8 cellular contexts compared by ENCODE assay signal in genomic region chr11:64339754-64340408, GRCh38. TPM values are rescaled to one million over a fixed set of nuclear protein-coding genes. Genes with fewer than 3 reads are reported as not detected.
DNase-seq lines count a peak whose midpoint lies in the region; ATAC-seq, FAIRE-seq and TF ChIP-seq lines count a peak whose summit lies in the region.

A gene with protein sequence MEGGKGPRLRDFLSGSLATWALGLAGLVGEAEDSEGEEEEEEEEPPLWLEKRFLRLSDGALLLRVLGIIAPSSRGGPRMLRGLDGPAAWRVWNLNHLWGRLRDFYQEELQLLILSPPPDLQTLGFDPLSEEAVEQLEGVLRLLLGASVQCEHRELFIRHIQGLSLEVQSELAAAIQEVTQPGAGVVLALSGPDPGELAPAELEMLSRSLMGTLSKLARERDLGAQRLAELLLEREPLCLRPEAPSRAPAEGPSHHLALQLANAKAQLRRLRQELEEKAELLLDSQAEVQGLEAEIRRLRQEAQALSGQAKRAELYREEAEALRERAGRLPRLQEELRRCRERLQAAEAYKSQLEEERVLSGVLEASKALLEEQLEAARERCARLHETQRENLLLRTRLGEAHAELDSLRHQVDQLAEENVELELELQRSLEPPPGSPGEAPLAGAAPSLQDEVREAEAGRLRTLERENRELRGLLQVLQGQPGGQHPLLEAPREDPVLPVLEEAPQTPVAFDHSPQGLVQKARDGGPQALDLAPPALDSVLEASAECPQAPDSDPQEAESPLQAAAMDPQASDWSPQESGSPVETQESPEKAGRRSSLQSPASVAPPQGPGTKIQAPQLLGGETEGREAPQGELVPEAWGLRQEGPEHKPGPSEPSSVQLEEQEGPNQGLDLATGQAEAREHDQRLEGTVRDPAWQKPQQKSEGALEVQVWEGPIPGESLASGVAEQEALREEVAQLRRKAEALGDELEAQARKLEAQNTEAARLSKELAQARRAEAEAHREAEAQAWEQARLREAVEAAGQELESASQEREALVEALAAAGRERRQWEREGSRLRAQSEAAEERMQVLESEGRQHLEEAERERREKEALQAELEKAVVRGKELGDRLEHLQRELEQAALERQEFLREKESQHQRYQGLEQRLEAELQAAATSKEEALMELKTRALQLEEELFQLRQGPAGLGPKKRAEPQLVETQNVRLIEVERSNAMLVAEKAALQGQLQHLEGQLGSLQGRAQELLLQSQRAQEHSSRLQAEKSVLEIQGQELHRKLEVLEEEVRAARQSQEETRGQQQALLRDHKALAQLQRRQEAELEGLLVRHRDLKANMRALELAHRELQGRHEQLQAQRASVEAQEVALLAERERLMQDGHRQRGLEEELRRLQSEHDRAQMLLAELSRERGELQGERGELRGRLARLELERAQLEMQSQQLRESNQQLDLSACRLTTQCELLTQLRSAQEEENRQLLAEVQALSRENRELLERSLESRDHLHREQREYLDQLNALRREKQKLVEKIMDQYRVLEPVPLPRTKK (N-terminal part only) (plus strand): TSS chr11:64340204. CDS start chr11:64340267, 63 bp downstream.

- FAIRE-seq in urothelium cell line (lab: Jason Lieb, UNC), result no peak

- peak within 1 kb of the TSS in 5 of 10 donors; percentile 10 to 56 (median 19) for H3K4me3 ChIP-seq in heart right ventricle

- peaks cover 51% of the 10 kb centered on the region for H3K4me1 Mint-ChIP-seq in activated CD8-positive, alpha-beta memory T cell treated with anti-CD3 and anti-CD28 coated beads, Interleukin-2, amount 10 ng/mL, durations not matched to agents 7 days and 5 days

- H3K4me3 Mint-ChIP-seq in activated CD8-positive, alpha-beta memory T cell treated with anti-CD3 and anti-CD28 coated beads, Interleukin-2, amount 10 ng/mL, durations not matched to agents 7 days and 5 days, result peak within 1 kb of the TSS; percentile 78

- H3K36me3 ChIP-seq in heart right ventricle, result peaks cover 0 to 18% (median 0%) of the 10 kb centered on the region in 9 donors

- POLR2A ChIA-PET in HEK293T (lab: Yijun Ruan, JAX), result interaction anchor here (1.4 kb wide), 1 partner anchor 22 kb away, joined by 4 read pairs; the partner anchor contains the start of gene PRDX5

- H3K27ac Mint-ChIP-seq in activated CD8-positive, alpha-beta memory T cell treated with anti-CD3 and anti-CD28 coated beads, Interleukin-2, amount 10 ng/mL, durations not matched to agents 7 days and 5 days, result peak within 1 kb of the TSS; percentile 87

- H3K27me3 ChIP-seq in heart right ventricle, result peaks cover 0 to 2% (median 0%) of the 10 kb centered on the region in 7 donors

- H3K36me3 Mint-ChIP-seq in activated CD8-positive, alpha-beta memory T cell treated with anti-CD3 and anti-CD28 coated beads, Interleukin-2, amount 10 ng/mL, durations not matched to agents 7 days and 5 days, result peaks cover 24% of the 10 kb centered on the region

- H3K9me3 ChIP-seq in heart right ventricle, result no peaks in the 10 kb centered on the region

- WGBS in heart right ventricle, 2 donors, result 74 to 75% methylated on average over 16 of the region's 16 CpGs

- no peak for TF ChIP-seq CTCF in heart right ventricle (IDR thresholded peaks at IDR 0.05)

- peak within 1 kb of the TSS in 2 of 10 donors; percentile 44 to 85 for H3K27ac ChIP-seq in heart right ventricle

- peak in 8 of 14 donors; percentile 7 to 42 (median 28) for DNase-seq in C1 segment of cervical spinal cord (lab: John Stamatoyannopoulos, UW)
- peak; percentile 77 for DNase-seq in MV-4-11 (lab: John Stamatoyannopoulos, UW)
- DNase-seq in activated CD8-positive, alpha-beta memory T cell treated with anti-CD3 and anti-CD28 coated beads, Interleukin-2, amount 10 ng/mL, durations not matched to agents 7 days and 5 days, result peak; percentile 94
- DNase-seq in heart right ventricle, result peak; percentile 47 to 65
- peak; percentile 72 to 80 for DNase-seq in stimulated activated CD4-positive, alpha-beta T cell treated with anti-CD3 and anti-CD28 coated beads, Interleukin-4, amount 100 ng/mL, for 4 hours
- no peak for DNase-seq in urothelium cell line (ENCODE audit: low spot score)
- DNase-seq in HEK293T (ENCODE audit: extremely low spot score), result no peak

- H3K4me1 ChIP-seq in heart right ventricle, result peaks cover 5 to 39% (median 12%) of the 10 kb centered on the region in 9 donors

- peak; percentile 63 for ATAC-seq in GM21528 (IDR thresholded peaks at IDR 0.05; ENCODE audit: low FRiP score, unreplicated experiment)
- ATAC-seq in activated CD8-positive, alpha-beta memory T cell treated with anti-CD3 and anti-CD28 coated beads, Interleukin-2, amount 10 ng/mL, durations not matched to agents 7 days and 5 days, result peak; percentile 81
- peak in 5 of 8 donors; percentile 15 to 53 (median 28) for ATAC-seq in heart right ventricle

- H3K27me3 Mint-ChIP-seq in activated CD8-positive, alpha-beta memory T cell treated with anti-CD3 and anti-CD28 coated beads, Interleukin-2, amount 10 ng/mL, durations not matched to agents 7 days and 5 days, result no peaks in the 10 kb centered on the region

- no peaks in the 10 kb centered on the region for H3K9me3 Mint-ChIP-seq in activated CD8-positive, alpha-beta memory T cell treated with anti-CD3 and anti-CD28 coated beads, Interleukin-2, amount 10 ng/mL, durations not matched to agents 7 days and 5 days (ENCODE audit: low read depth)

- intact Hi-C loops in heart right ventricle (cut with DNase I), result no loop called here

- CTCF ChIA-PET in activated CD8-positive, alpha-beta memory T cell treated with anti-CD3 and anti-CD28 coated beads, Interleukin-2, amount 10 ng/mL, durations not matched to agents 7 days and 5 days (lab: Charles Lee), result interaction anchor here (0.7 to 5.1 kb wide), 9 partner anchors 8 to 113 kb away, joined by 3 to 51 read pairs (median 5); partner anchors contain the start of genes NUDT22, PRDX5 and TRMT112
- CTCF ChIA-PET in HEK293T (lab: Yijun Ruan, JAX), result interaction anchor here (1.2 to 4.3 kb wide), 3 partner anchors 8 to 22 kb away, joined by 4 to 33 read pairs (median 7); partner anchors contain the start of genes PRDX5 and TRMT112

TF ChIP-seq in HEK293T, 16 proteins besides CTCF, POLR2A, EP300 and RAD21:
- no peak for TF ChIP-seq ELF4 (IDR thresholded peaks at IDR 0.05)
- no peak for TF ChIP-seq L3MBTL2 (conservative IDR thresholded peaks at IDR 0.05)
- TF ChIP-seq CTBP1 (IDR thresholded peaks at IDR 0.05; ENCODE audit: borderline replicate concordance), result no peak
- no peak for TF ChIP-seq SP1 (IDR thresholded peaks at IDR 0.05)
- TF ChIP-seq, protein P1, sequence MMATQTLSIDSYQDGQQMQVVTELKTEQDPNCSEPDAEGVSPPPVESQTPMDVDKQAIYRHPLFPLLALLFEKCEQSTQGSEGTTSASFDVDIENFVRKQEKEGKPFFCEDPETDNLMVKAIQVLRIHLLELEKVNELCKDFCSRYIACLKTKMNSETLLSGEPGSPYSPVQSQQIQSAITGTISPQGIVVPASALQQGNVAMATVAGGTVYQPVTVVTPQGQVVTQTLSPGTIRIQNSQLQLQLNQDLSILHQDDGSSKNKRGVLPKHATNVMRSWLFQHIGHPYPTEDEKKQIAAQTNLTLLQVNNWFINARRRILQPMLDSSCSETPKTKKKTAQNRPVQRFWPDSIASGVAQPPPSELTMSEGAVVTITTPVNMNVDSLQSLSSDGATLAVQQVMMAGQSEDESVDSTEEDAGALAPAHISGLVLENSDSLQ (IDR thresholded peaks at IDR 0.05), result no peak
- no peak for TF ChIP-seq LEF1 (IDR thresholded peaks at IDR 0.05; ENCODE audit: borderline replicate concordance)
- no peak for TF ChIP-seq FOXA1 (IDR thresholded peaks at IDR 0.05)
- TF ChIP-seq BHLHE40 (IDR thresholded peaks at IDR 0.05; ENCODE audit: borderline replicate concordance), result no peak
- no peak for TF ChIP-seq FOXK2 (IDR thresholded peaks at IDR 0.05)
- TF ChIP-seq SUZ12 (IDR thresholded peaks at IDR 0.05), result no peak
- TF ChIP-seq ZNF384 (IDR thresholded peaks at IDR 0.05), result no peak
- TF ChIP-seq NFRKB (IDR thresholded peaks at IDR 0.05), result no peak
- TF ChIP-seq ARNT (IDR thresholded peaks at IDR 0.05), result no peak
- TF ChIP-seq FOXM1 (IDR thresholded peaks at IDR 0.05; ENCODE audit: borderline replicate concordance), result no peak
- no peak for TF ChIP-seq TARDBP (IDR thresholded peaks at IDR 0.05)
- no peak for TF ChIP-seq HDGF (IDR thresholded peaks at IDR 0.05; ENCODE audit: borderline replicate concordance)

RNA-seq across cellular contexts. Expression of the gene that starts here (rescaled TPM):
- total RNA-seq in activated CD8-positive, alpha-beta memory T cell treated with anti-CD3 and anti-CD28 coated beads, Interleukin-2, amount 10 ng/mL, durations not matched to agents 7 days and 5 days, result 100 to 1,000 TPM; 152 to 164 TPM
- total RNA-seq in heart right ventricle, result 10 to 100 TPM in 1 of 10 donors, 1 to 10 TPM in 9; 4.2 to 13.1 (median 5.6) TPM
- 10 to 100 TPM; 10.5 to 42.7 TPM for polyA plus RNA-seq in heart right ventricle

Comparison
In these comparisons a context has a peak if more than half of its experiments do, and no peak if none do; other contexts are left out.
1. RNA of the gene that starts here (total RNA-seq): 152 to 164 TPM in activated CD8-positive, alpha-beta memory T cell treated with anti-CD3 and anti-CD28 coated beads, Interleukin-2, amount 10 ng/mL, durations not matched to agents 7 days and 5 days; 4.2 to 13.1 TPM in heart right ventricle; every median in the first group is over 10 times any median in the second.
2. DNase-seq: peak in C1 segment of cervical spinal cord (8 of 14), MV-4-11 (single experiment), activated CD8-positive, alpha-beta memory T cell treated with anti-CD3 and anti-CD28 coated beads, Interleukin-2, amount 10 ng/mL, durations not matched to agents 7 days and 5 days (single experiment), heart right ventricle (2 of 2) and stimulated activated CD4-positive, alpha-beta T cell treated with anti-CD3 and anti-CD28 coated beads, Interleukin-4, amount 100 ng/mL, for 4 hours (2 of 2); none in urothelium cell line (single experiment) and HEK293T (single experiment).
3. ATAC-seq: peak in every context shown above with its lines; median percentile 81 in activated CD8-positive, alpha-beta memory T cell treated with anti-CD3 and anti-CD28 coated beads, Interleukin-2, amount 10 ng/mL, durations not matched to agents 7 days and 5 days; 63 in GM21528; 28 in heart right ventricle.